ENCODE assay signal across 8 cellular contexts in genomic region chr2:27323592-27324285, GRCh38. TPM values are rescaled to one million over a fixed set of nuclear protein-coding genes. Genes with fewer than 3 reads are reported as not detected.
DNase-seq lines count a peak whose midpoint lies in the region; ATAC-seq and TF ChIP-seq lines count a peak whose summit lies in the region.

No MANE protein-coding gene starts in this region.

- peak overlapping the region; percentile 98 for H3K27ac Mint-ChIP-seq in activated CD8-positive, alpha-beta T cell treated with anti-CD3 and anti-CD28 coated beads, Interleukin-2, amount 10 ng/mL, durations not matched to agents 7 days and 5 days

- H3K4me3 ChIP-seq in iPS DF 6.9 (ENCODE audit: low read length) (peak overlapping the region; percentile 55; the same call in 1 of the 2 replicates), smooth muscle cell (peak overlapping the region; percentile 70)

- H3K4me1 ChIP-seq in iPS DF 6.9 (ENCODE audit: control insufficient read depth, insufficient read depth, low read length) (peaks cover 4% of the 10 kb centered on the region; the same call in 1 of the 2 replicates), smooth muscle cell (ENCODE audit: low read depth) (peaks cover 24% of the 10 kb centered on the region)

- H2AFZ ChIP-seq in smooth muscle cell (ENCODE audit: low read depth), result peak overlapping the region; percentile 82

- peaks cover 38% of the 10 kb centered on the region for H3K36me3 Mint-ChIP-seq in activated CD8-positive, alpha-beta T cell treated with anti-CD3 and anti-CD28 coated beads, Interleukin-2, amount 10 ng/mL, durations not matched to agents 7 days and 5 days (ENCODE audit: low read depth)

- H3K36me3 ChIP-seq in iPS DF 6.9 (ENCODE audit: control insufficient read depth, insufficient read depth, low read length), result peaks cover 14% of the 10 kb centered on the region; the same call in 1 of the 2 replicates
- H3K36me3 ChIP-seq in smooth muscle cell (ENCODE audit: low read depth), result no peaks in the 10 kb centered on the region

- DNase-seq in NCI-H748 (lab: John Stamatoyannopoulos, UW; ENCODE audit: unreplicated experiment) (peak; percentile 19), NCI-H748 treated with DMSO at 0.1 percent for 48 hours (lab: John Stamatoyannopoulos, UW) (no peak), iPS DF 6.9 (ENCODE audit: low read depth, low spot score) (no peak), smooth muscle cell (lab: John Stamatoyannopoulos, UW; ENCODE audit: unreplicated experiment) (no peak), nucleus accumbens (lab: John Stamatoyannopoulos, UW) (no peak), NCI-H187 (lab: John Stamatoyannopoulos, UW) (no peak)
- no peak for DNase-seq in activated CD8-positive, alpha-beta T cell treated with anti-CD3 and anti-CD28 coated beads, Interleukin-2, amount 10 ng/mL, durations not matched to agents 7 days and 5 days

- H3K79me2 ChIP-seq in smooth muscle cell (ENCODE audit: low read depth), result peaks cover 7% of the 10 kb centered on the region

- no peaks in the 10 kb centered on the region for H3K27me3 ChIP-seq in iPS DF 6.9 (ENCODE audit: control insufficient read depth, insufficient read depth, low read length)
- no peaks in the 10 kb centered on the region for H3K27me3 ChIP-seq in smooth muscle cell (ENCODE audit: low read depth)

- peak overlapping the region; percentile 98 for H3K4me3 Mint-ChIP-seq in activated CD8-positive, alpha-beta T cell treated with anti-CD3 and anti-CD28 coated beads, Interleukin-2, amount 10 ng/mL, durations not matched to agents 7 days and 5 days

- H3K9ac ChIP-seq in smooth muscle cell (ENCODE audit: low read depth), result peak overlapping the region; percentile 98

- H4K20me1 ChIP-seq in smooth muscle cell (ENCODE audit: low read depth), result no peaks in the 10 kb centered on the region

- WGBS in iPS DF 6.9 (ENCODE audit: insufficient coverage, insufficient read length), result no CpG with 5 or more reads among the region's 5 CpGs
- 40% methylated on average over 5 of the region's 5 CpGs for WGBS in smooth muscle cell (ENCODE audit: low lambda C conversion rate)

- H3F3A ChIP-seq in smooth muscle cell (ENCODE audit: low read depth), result peaks cover 8% of the 10 kb centered on the region

- CTCF ChIA-PET in activated CD8-positive, alpha-beta T cell treated with anti-CD3 and anti-CD28 coated beads, Interleukin-2, amount 10 ng/mL, durations not matched to agents 7 days and 5 days (lab: Charles Lee), result interaction anchor here (1.3 to 4.2 kb wide), 7 partner anchors 10 to 190 kb away, joined by 3 to 36 read pairs (median 5); partner anchors contain the start of genes EIF2B4, PREB and SNX17

- POLR2A ChIA-PET in activated CD8-positive, alpha-beta T cell treated with anti-CD3 and anti-CD28 coated beads, Interleukin-2, amount 10 ng/mL, durations not matched to agents 7 days and 5 days (lab: Charles Lee), result interaction anchor here (0.6 to 2.4 kb wide), 12 partner anchors 10 to 305 kb away, joined by 3 to 15 read pairs (median 6); partner anchors contain the start of genes CCDC121, GPN1, GTF3C2 and ZNF513

- H3K9me3 ChIP-seq in iPS DF 6.9 (ENCODE audit: control insufficient read depth, insufficient read depth, low read length) (no peaks in the 10 kb centered on the region), smooth muscle cell (replicated peaks; ENCODE audit: low read depth) (no peaks in the 10 kb centered on the region)

- H3K27ac ChIP-seq in iPS DF 6.9 (ENCODE audit: low read length) (no peak overlapping the region), smooth muscle cell (ENCODE audit: low read depth) (peak overlapping the region; percentile 92)

- no peaks in the 10 kb centered on the region for H3K27me3 Mint-ChIP-seq in activated CD8-positive, alpha-beta T cell treated with anti-CD3 and anti-CD28 coated beads, Interleukin-2, amount 10 ng/mL, durations not matched to agents 7 days and 5 days (ENCODE audit: low read depth)

- ATAC-seq in activated CD8-positive, alpha-beta T cell treated with anti-CD3 and anti-CD28 coated beads, Interleukin-2, amount 10 ng/mL, durations not matched to agents 7 days and 5 days, result peak; percentile 4
- ATAC-seq in HG02571 (IDR thresholded peaks at IDR 0.05; ENCODE audit: unreplicated experiment), result no peak

- peak overlapping the region; percentile 99 for H3K4me2 ChIP-seq in smooth muscle cell

- peaks cover 22% of the 10 kb centered on the region for H3K4me1 Mint-ChIP-seq in activated CD8-positive, alpha-beta T cell treated with anti-CD3 and anti-CD28 coated beads, Interleukin-2, amount 10 ng/mL, durations not matched to agents 7 days and 5 days (ENCODE audit: low read depth)

- no peaks in the 10 kb centered on the region for H3K9me3 Mint-ChIP-seq in activated CD8-positive, alpha-beta T cell treated with anti-CD3 and anti-CD28 coated beads, Interleukin-2, amount 10 ng/mL, durations not matched to agents 7 days and 5 days (ENCODE audit: insufficient read depth)

- TF ChIP-seq CTCF in smooth muscle cell (IDR thresholded peaks at IDR 0.05; ENCODE audit: borderline replicate concordance, insufficient read depth, poor library complexity, severe bottlenecking), result no peak

RNA-seq across cellular contexts. Expression of gene MPV17, which starts 0.8 kb away (rescaled TPM):
- 10 to 100 TPM; 78.0 to 80.5 TPM for total RNA-seq in activated CD8-positive, alpha-beta T cell treated with anti-CD3 and anti-CD28 coated beads, Interleukin-2, amount 10 ng/mL, durations not matched to agents 7 days and 5 days
- total RNA-seq in smooth muscle cell, result 87.1 and 114 TPM in 2 replicates
- 117 and 128 TPM in 2 replicates for polyA plus RNA-seq in smooth muscle cell

RNA-seq across cellular contexts. Expression of gene UCN, which starts 15.5 kb away (rescaled TPM):
- total RNA-seq in activated CD8-positive, alpha-beta T cell treated with anti-CD3 and anti-CD28 coated beads, Interleukin-2, amount 10 ng/mL, durations not matched to agents 7 days and 5 days, result 1 to 10 TPM; 2.2 to 2.6 TPM
- 0.36 and 0.54 TPM in 2 replicates for total RNA-seq in smooth muscle cell
- 2.7 and 3.6 TPM in 2 replicates for polyA plus RNA-seq in smooth muscle cell

RNA-seq across cellular contexts. Expression of gene GTF3C2, which starts 32.8 kb away (rescaled TPM):
- 10 to 100 TPM; 60.9 to 62.6 TPM for total RNA-seq in activated CD8-positive, alpha-beta T cell treated with anti-CD3 and anti-CD28 coated beads, Interleukin-2, amount 10 ng/mL, durations not matched to agents 7 days and 5 days
- total RNA-seq in smooth muscle cell, result 37.7 and 42.3 TPM in 2 replicates
- 40.3 and 53.8 TPM in 2 replicates for polyA plus RNA-seq in smooth muscle cell

RNA-seq across cellular contexts. Expression of gene TRIM54, which starts 41.5 kb away (rescaled TPM):
- under 1 TPM; 0.26 to 0.31 TPM for total RNA-seq in activated CD8-positive, alpha-beta T cell treated with anti-CD3 and anti-CD28 coated beads, Interleukin-2, amount 10 ng/mL, durations not matched to agents 7 days and 5 days
- total RNA-seq in smooth muscle cell, result 0.22 TPM in 1 of 2 replicates, not detected in the other
- polyA plus RNA-seq in smooth muscle cell, result 0.80 TPM in 1 of 2 replicates, not detected in the other

RNA-seq across cellular contexts. Expression of gene EIF2B4, which starts 46.4 kb away (rescaled TPM):
- 10 to 100 TPM; 34.5 to 37.0 TPM for total RNA-seq in activated CD8-positive, alpha-beta T cell treated with anti-CD3 and anti-CD28 coated beads, Interleukin-2, amount 10 ng/mL, durations not matched to agents 7 days and 5 days
- total RNA-seq in smooth muscle cell, result 30.6 and 36.4 TPM in 2 replicates
- 70.2 and 80.0 TPM in 2 replicates for polyA plus RNA-seq in smooth muscle cell
